In genomic region chr7:125316451-125316850, GRCh38 we compare ENCODE assay signal across 8 cellular contexts.
DNase-seq lines count a peak whose midpoint lies in the region; ATAC-seq, FAIRE-seq and TF ChIP-seq lines count a peak whose summit lies in the region.

No MANE protein-coding gene starts in this region.

- ATAC-seq in HG03442 (IDR thresholded peaks at IDR 0.05; ENCODE audit: unreplicated experiment) (peak; percentile 58), RWPE2 (ENCODE audit: low read depth) (peak; percentile 96), HG03175 (IDR thresholded peaks at IDR 0.05; ENCODE audit: unreplicated experiment) (no peak), GM21526 (IDR thresholded peaks at IDR 0.05; ENCODE audit: low FRiP score, unreplicated experiment) (no peak)

- H3K9me3 ChIP-seq in RWPE2 (ENCODE audit: severe bottlenecking) = no peaks in the 10 kb centered on the region

- FAIRE-seq in RCC 7860 (lab: Jason Lieb, UNC) = no peak

- H3K27me3 ChIP-seq in RWPE2 (ENCODE audit: insufficient read depth, poor library complexity, severe bottlenecking) (no peaks in the 10 kb centered on the region), kidney epithelial cell (ENCODE audit: control insufficient read depth, insufficient read depth, low read length) (no peaks in the 10 kb centered on the region)

- H3K4me3 ChIP-seq in RWPE2 (ENCODE audit: severe bottlenecking) (no peak overlapping the region), kidney epithelial cell (ENCODE audit: low read depth, low read length) (no peak overlapping the region), foreskin fibroblast (ENCODE audit: low read depth in 1 of 2, low read length in 2 of 2) (no peak overlapping the region)

- TF ChIP-seq CTCF in RWPE2 (IDR thresholded peaks at IDR 0.05; ENCODE audit: poor library complexity, severe bottlenecking) (peak; percentile 61), kidney epithelial cell (IDR thresholded peaks at IDR 0.05; ENCODE audit: insufficient read depth, low read length, poor library complexity, severe bottlenecking) (peak; percentile 50), foreskin fibroblast (IDR thresholded peaks at IDR 0.05; ENCODE audit: low read depth, low read length) (no peak)

- no peaks in the 10 kb centered on the region for H3K4me1 ChIP-seq in RWPE2 (ENCODE audit: insufficient read depth, poor library complexity, severe bottlenecking)

- DNase-seq in DMS 273 treated with DMSO at 0.1 percent for 48 hours (lab: John Stamatoyannopoulos, UW) (peak; percentile 58), RWPE2 (ENCODE audit: low spot score) (no peak), kidney epithelial cell (ENCODE audit: low read depth) (no peak), foreskin fibroblast (no peak), RCC 7860 (ENCODE audit: low spot score) (no peak)

- H3K27ac ChIP-seq in RWPE2 (ENCODE audit: poor library complexity, severe bottlenecking) = no peak overlapping the region

- no peaks in the 10 kb centered on the region for H3K36me3 ChIP-seq in RWPE2 (ENCODE audit: low read depth)
- H3K36me3 ChIP-seq in kidney epithelial cell (ENCODE audit: control insufficient read depth, insufficient read depth, low read length) = no peaks in the 10 kb centered on the region

Comparison
In these comparisons a context has a peak if more than half of its experiments do, and no peak if none do; other contexts are left out.
1. ATAC-seq: peak in HG03442 (single experiment) and RWPE2 (single experiment); none in HG03175 (single experiment) and GM21526 (single experiment).